In the genomic region with DNA sequence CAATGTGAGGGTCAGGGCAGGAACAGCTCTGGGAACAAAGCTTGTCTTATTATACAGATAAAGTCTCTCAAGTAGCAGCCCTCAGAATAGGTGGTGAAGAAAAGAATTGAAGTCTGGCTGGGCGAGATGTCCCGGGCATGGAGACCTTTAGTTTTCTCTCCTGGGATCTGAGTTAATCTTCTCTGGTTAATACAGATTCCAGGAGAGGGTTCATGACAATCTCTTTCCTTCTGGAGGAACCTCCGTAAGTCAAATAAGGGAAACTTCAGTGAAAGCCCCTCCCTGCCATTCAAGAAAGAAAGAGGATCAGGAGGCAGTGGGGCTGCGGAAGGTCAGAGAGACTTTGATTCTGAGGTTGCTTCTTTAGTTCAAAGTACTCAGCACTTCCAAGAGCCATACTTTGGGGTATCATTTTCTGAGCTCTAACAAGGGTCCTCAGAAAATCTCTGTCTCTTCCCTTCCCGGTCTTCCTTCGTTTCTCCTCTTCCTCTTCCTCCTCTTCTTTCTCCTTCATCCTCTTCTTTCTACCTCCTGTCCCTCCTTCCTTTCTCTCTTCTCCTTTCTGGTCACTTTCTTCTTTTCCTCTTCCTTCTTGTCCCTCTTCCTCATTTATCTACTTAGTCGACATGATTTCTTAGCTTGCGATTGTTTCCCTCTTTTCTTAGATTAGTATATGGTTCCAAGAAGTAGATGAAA, we compare ENCODE assay signal across 2 cellular contexts.
TF ChIP-seq lines count a peak whose summit lies in the region.

No MANE protein-coding gene starts in this region.

TF ChIP-seq in HEK293, 187 proteins besides CTCF, POLR2A, EP300 and RAD21 (continues in another document):
- no peak for TF ChIP-seq ZNF302 (tag by site-specific recombination; IDR thresholded peaks at IDR 0.05; ENCODE audit: low read depth)
- TF ChIP-seq ZNF23 (tag by site-specific recombination; IDR thresholded peaks at IDR 0.05; ENCODE audit: borderline replicate concordance), result no peak
- TF ChIP-seq ZNF404 (tag by site-specific recombination; IDR thresholded peaks at IDR 0.05), result no peak
- TF ChIP-seq ZNF366 (tag by site-specific recombination; conservative IDR thresholded peaks at IDR 0.05), result peak; percentile 72
- TF ChIP-seq ZNF26 (tag by site-specific recombination; IDR thresholded peaks at IDR 0.05), result no peak
- TF ChIP-seq KLF7 (tag by site-specific recombination; IDR thresholded peaks at IDR 0.05; ENCODE audit: borderline replicate concordance), result no peak
- no peak for TF ChIP-seq ZNF146 (tag by site-specific recombination; IDR thresholded peaks at IDR 0.05)
- TF ChIP-seq ZNF16 (tag by site-specific recombination; IDR thresholded peaks at IDR 0.05; ENCODE audit: low read depth), result no peak
- no peak for TF ChIP-seq SCRT2 (tag by site-specific recombination; IDR thresholded peaks at IDR 0.05)
- TF ChIP-seq HOXD13 (CRISPR knock-in tag; IDR thresholded peaks at IDR 0.05; ENCODE audit: borderline replicate concordance), result no peak
- TF ChIP-seq ZNF621 (tag by site-specific recombination; IDR thresholded peaks at IDR 0.05), result no peak
- peak; percentile 94 for TF ChIP-seq PRDM1 (tag by site-specific recombination; IDR thresholded peaks at IDR 0.05)
- no peak for TF ChIP-seq ZNF292 (tag by site-specific recombination; IDR thresholded peaks at IDR 0.05; ENCODE audit: borderline replicate concordance, low read depth)
- TF ChIP-seq ELK4 (IDR thresholded peaks at IDR 0.05; ENCODE audit: borderline replicate concordance, low read depth, low read length), result no peak
- no peak for TF ChIP-seq TRIM28 (IDR thresholded peaks at IDR 0.05; ENCODE audit: borderline replicate concordance, low read length)
- no peak for TF ChIP-seq ZNF19 (tag by site-specific recombination; IDR thresholded peaks at IDR 0.05; ENCODE audit: low read depth)
- no peak for TF ChIP-seq ZNF148 (tag by site-specific recombination; IDR thresholded peaks at IDR 0.05; ENCODE audit: borderline replicate concordance)
- no peak for TF ChIP-seq ZNF10 (tag by site-specific recombination; IDR thresholded peaks at IDR 0.05)
- no peak for TF ChIP-seq ZNF223 (tag by site-specific recombination; IDR thresholded peaks at IDR 0.05)
- no peak for TF ChIP-seq BCL11B (tag by site-specific recombination; IDR thresholded peaks at IDR 0.05; ENCODE audit: low read depth)
- TF ChIP-seq ZNF513 (tag by site-specific recombination; IDR thresholded peaks at IDR 0.05), result peak; percentile 79
- no peak for TF ChIP-seq ZSCAN23 (tag by site-specific recombination; IDR thresholded peaks at IDR 0.05)
- TF ChIP-seq ZBTB20 (tag by site-specific recombination; IDR thresholded peaks at IDR 0.05), result peak; percentile 96
- TF ChIP-seq, protein P1, sequence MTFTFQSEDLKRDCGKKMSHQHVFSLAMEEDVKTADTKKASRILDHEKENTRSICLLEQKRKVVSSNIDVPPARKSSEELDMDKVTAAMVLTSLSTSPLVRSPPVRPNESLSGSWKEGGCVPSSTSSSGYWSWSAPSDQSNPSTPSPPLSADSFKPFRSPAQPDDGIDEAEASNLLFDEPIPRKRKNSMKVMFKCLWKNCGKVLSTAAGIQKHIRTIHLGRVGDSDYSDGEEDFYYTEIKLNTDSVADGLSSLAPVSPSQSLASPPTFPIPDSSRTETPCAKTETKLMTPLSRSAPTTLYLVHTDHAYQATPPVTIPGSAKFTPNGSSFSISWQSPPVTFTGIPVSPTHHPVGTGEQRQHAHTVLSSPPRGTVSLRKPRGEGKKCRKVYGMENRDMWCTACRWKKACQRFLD (tag by site-specific recombination; IDR thresholded peaks at IDR 0.05), result no peak

TF ChIP-seq in GM12878, 131 proteins besides CTCF, POLR2A, EP300 and RAD21 (continued from another document):
- no peak for TF ChIP-seq RAD51 (IDR thresholded peaks at IDR 0.05)
